28 cellular contexts compared by ENCODE assay signal in the genomic region with DNA sequence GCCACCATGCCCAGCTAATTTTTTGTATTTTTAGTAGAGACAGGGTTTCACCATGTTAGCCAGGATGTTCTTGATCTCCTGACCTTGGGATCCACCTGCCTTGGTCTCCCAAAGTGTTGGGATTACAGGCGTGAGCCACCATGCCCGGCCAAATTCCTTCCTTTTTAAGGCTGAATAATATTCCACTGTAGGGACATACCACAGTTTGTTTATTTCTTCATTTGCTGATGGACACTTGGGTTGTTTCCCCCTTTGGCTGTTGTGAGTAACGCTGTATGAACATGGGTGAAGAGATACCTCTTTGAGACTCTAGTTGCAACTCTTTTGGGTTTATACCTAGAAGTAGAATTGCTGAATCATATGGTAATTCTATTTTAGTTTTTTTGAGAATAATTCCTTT. TPM values are rescaled to one million over a fixed set of nuclear protein-coding genes. Genes with fewer than 3 reads are reported as not detected.
"Had no signal": no experiment of that assay in that cellular context is flagged by ENCODE, and none has a peak within 500 bp of the region (broad histone marks: within the 10 kb centered on the region; RNA-seq: fewer than 3 reads in every experiment).

No MANE protein-coding gene starts in this region.

- H3K4me2 ChIP-seq: hepatocyte had no signal

- H3K4me3 ChIP-seq: colonic mucosa, coronary artery, dorsolateral prefrontal cortex, esophagus muscularis mucosa, esophagus squamous epithelium, gastrocnemius medialis, gastroesophageal sphincter, heart left ventricle, heart right ventricle, hepatocyte had no signal

- H3K27me3 ChIP-seq: colonic mucosa, hepatocyte had no signal

- DNase-seq: colonic mucosa; cortex of kidney; dermis blood vessel endothelial cell; dorsolateral prefrontal cortex; effector CD4-positive, alpha-beta T cell; effector CD8-positive, alpha-beta T cell; effector memory CD4-positive, alpha-beta T cell; effector memory CD8-positive, alpha-beta T cell; endodermal cell; erythroblast; esophagus squamous epithelium; foreskin fibroblast; foreskin keratinocyte; foreskin melanocyte; gastrocnemius medialis; glutamatergic neuron; head of caudate nucleus; heart left ventricle; heart right ventricle had no signal

- FAIRE-seq: endometrium, endothelial cell of umbilical vein, frontal cortex had no signal

- H3K4me1 ChIP-seq: colonic mucosa, esophagus muscularis mucosa, esophagus squamous epithelium, foreskin keratinocyte, gastrocnemius medialis, gastroesophageal sphincter, heart left ventricle, heart right ventricle had no signal

- ATAC-seq: effector memory CD8-positive, alpha-beta T cell; esophagus mucosa; foreskin keratinocyte; gastrocnemius medialis; gastroesophageal sphincter; heart left ventricle; heart right ventricle had no signal

- H3K36me3 ChIP-seq: colonic mucosa, esophagus muscularis mucosa, esophagus squamous epithelium, gastrocnemius medialis, gastroesophageal sphincter, heart left ventricle, heart right ventricle had no signal

- H3K9me3 ChIP-seq: colonic mucosa, esophagus muscularis mucosa, esophagus squamous epithelium, gastrocnemius medialis, gastroesophageal sphincter, heart left ventricle, heart right ventricle had no signal

- H3K79me2 ChIP-seq: hepatocyte had no signal

- H3K27ac ChIP-seq: colonic mucosa, coronary artery, dorsolateral prefrontal cortex, epithelial cell of prostate, esophagus muscularis mucosa, esophagus squamous epithelium, foreskin keratinocyte, gastrocnemius medialis, gastroesophageal sphincter, heart left ventricle, heart right ventricle, hepatocyte had no signal

- H2AFZ ChIP-seq: hepatocyte had no signal

RNA-seq across cellular contexts. Expression of gene MGAT5B, which starts 13.1 kb away (rescaled TPM):
- total RNA-seq: gastrocnemius medialis had no signal
